Comparison of ENCODE assay signal across 26 cellular contexts in genomic region chr5:30112842-30113241, GRCh38.
DNase-seq lines count a peak whose midpoint lies in the region; ATAC-seq, FAIRE-seq and TF ChIP-seq lines count a peak whose summit lies in the region.
"Had no signal": no experiment of that assay in that cellular context is flagged by ENCODE, and none has a peak within 500 bp of the region (broad histone marks: within the 10 kb centered on the region; RNA-seq: fewer than 3 reads in every experiment).

No MANE protein-coding gene starts in this region.

- H3K9ac ChIP-seq in HepG2 (ENCODE audit: insufficient read depth, low read depth, low read length): no peak overlapping the region
- H3K9ac ChIP-seq: GM23248 had no signal

- intact Hi-C loops in HepG2 (cut with micrococcal nuclease; ENCODE audit: unreplicated experiment) (no loop called here), right lobe of liver (cut with DNase I) (no loop called here), sigmoid colon (cut with DNase I) (no loop called here), vagina (cut with DNase I) (no loop called here), heart right ventricle (cut with DNase I) (no loop called here)

- H3K4me1 ChIP-seq in HepG2 (ENCODE audit: insufficient read depth, low read length) (no peaks in the 10 kb centered on the region), right lobe of liver (no peaks in the 10 kb centered on the region), hepatocyte (ENCODE audit: insufficient read depth) (no peaks in the 10 kb centered on the region), sigmoid colon (no peaks in the 10 kb centered on the region), vagina (no peaks in the 10 kb centered on the region), heart right ventricle (no peaks in the 10 kb centered on the region)
- H3K4me1 ChIP-seq: BE2C, HAP-1, Peyer's patch had no signal

- TF ChIP-seq POLR2A in HepG2 (IDR thresholded peaks at IDR 0.05; ENCODE audit: insufficient read depth in 1 of 2, low read depth in 2 of 2, low read length in 2 of 2): no peak
- TF ChIP-seq POLR2A in right lobe of liver (IDR thresholded peaks at IDR 0.05): no peak
- no peak for TF ChIP-seq POLR2A in sigmoid colon (IDR thresholded peaks at IDR 0.05)
- no peak for TF ChIP-seq POLR2A in vagina (IDR thresholded peaks at IDR 0.05)

- DNase-seq in HepG2 (ENCODE audit: low spot score) (no peak), right lobe of liver (no peak), amniotic epithelial cell (ENCODE audit: low read depth) (peak; percentile 59), hepatocyte (ENCODE audit: low spot score) (peak; percentile 6), sigmoid colon (no peak), vagina (ENCODE audit: extremely low spot score in 2 of 2) (no peak), heart right ventricle (no peak)
- DNase-seq: BE2C; CD4-positive, CD25-positive, alpha-beta regulatory T cell; COR-L47; DND-41; GM23248; KG1; NCI-H1092 treated with DMSO at 0.1 percent for 48 hours; NCI-H1436 treated with DMSO at 0.1 percent for 48 hours; NCI-H2029; NCI-H2227 treated with DMSO at 0.1 percent for 48 hours; NCI-H510A treated with DMSO at 0.1 percent for 48 hours; NCI-H748 treated with DMSO at 0.1 percent for 48 hours; NK-92 treated with Interleukin-12 subunit alpha and Interleukin-12 subunit beta, amount 100 ng/mL, for 24 hours; Peyer's patch; Right ventricle myocardium superior had no signal

- no peak for TF ChIP-seq CTCF in HepG2 (CRISPR knock-in tag; IDR thresholded peaks at IDR 0.05)
- TF ChIP-seq CTCF in right lobe of liver (IDR thresholded peaks at IDR 0.05): no peak
- no peak for TF ChIP-seq CTCF in hepatocyte (IDR thresholded peaks at IDR 0.05; ENCODE audit: poor library complexity)
- no peak for TF ChIP-seq CTCF in sigmoid colon (IDR thresholded peaks at IDR 0.05)
- no peak for TF ChIP-seq CTCF in vagina (IDR thresholded peaks at IDR 0.05)
- no peak for TF ChIP-seq CTCF in heart right ventricle (IDR thresholded peaks at IDR 0.05)

- 0% methylated on average over 2 of the region's 2 CpGs for WGBS in HepG2 (ENCODE audit: low lambda C conversion rate)
- WGBS in right lobe of liver (ENCODE audit: insufficient coverage, low coverage, low lambda C conversion rate, missing lambda C conversion rate): 36% methylated on average over 2 of the region's 2 CpGs
- 59% methylated on average over 2 of the region's 2 CpGs for WGBS in hepatocyte (ENCODE audit: low lambda C conversion rate, missing lambda C conversion rate)
- WGBS in sigmoid colon, 2 donors: 31 to 65% methylated on average over 2 of the region's 2 CpGs
- WGBS in heart right ventricle, 2 donors: 57 to 59% methylated on average over 2 of the region's 2 CpGs

- no peaks in the 10 kb centered on the region for H3K27me3 ChIP-seq in HepG2 (ENCODE audit: control insufficient read depth in 1 of 2, insufficient read depth in 2 of 2, low read length in 2 of 2)
- no peaks in the 10 kb centered on the region for H3K27me3 ChIP-seq in right lobe of liver
- H3K27me3 ChIP-seq in hepatocyte: no peaks in the 10 kb centered on the region
- H3K27me3 ChIP-seq in sigmoid colon: no peaks in the 10 kb centered on the region
- no peaks in the 10 kb centered on the region for H3K27me3 ChIP-seq in vagina
- no peaks in the 10 kb centered on the region for H3K27me3 ChIP-seq in heart right ventricle
- H3K27me3 ChIP-seq: BE2C, Peyer's patch had no signal

- no peak overlapping the region for H3K4me2 ChIP-seq in HepG2 (ENCODE audit: low read depth, low read length)
- no peak overlapping the region for H3K4me2 ChIP-seq in hepatocyte

- no TSS peak for BruUV-seq in HepG2 (replicated peaks; lab: Mats Ljungman, UMichigan)

- FAIRE-seq in HepG2 (lab: Jason Lieb, UNC): no peak
- FAIRE-seq: GM12878 had no signal

- CTCF ChIA-PET in HepG2 (lab: Yijun Ruan, JAX; ENCODE audit: low intra/inter-chr PET ratio, low total read pairs): no interaction called here

- no peaks in the 10 kb centered on the region for H3K9me3 ChIP-seq in HepG2 (ENCODE audit: low read length)
- no peaks in the 10 kb centered on the region for H3K9me3 ChIP-seq in right lobe of liver
- H3K9me3 ChIP-seq in hepatocyte (ENCODE audit: low read depth): no peaks in the 10 kb centered on the region
- no peaks in the 10 kb centered on the region for H3K9me3 ChIP-seq in sigmoid colon
- H3K9me3 ChIP-seq in vagina: no peaks in the 10 kb centered on the region
- peaks cover 0 to 30% (median 0%) of the 10 kb centered on the region in 11 donors for H3K9me3 ChIP-seq in heart right ventricle
- H3K9me3 ChIP-seq: BE2C, HAP-1, Peyer's patch had no signal

- H4K20me1 ChIP-seq in HepG2 (ENCODE audit: insufficient read depth, low read length): no peaks in the 10 kb centered on the region
- no peaks in the 10 kb centered on the region for H4K20me1 ChIP-seq in hepatocyte (ENCODE audit: insufficient read depth, poor library complexity, severe bottlenecking)

- no peak overlapping the region for H3K27ac ChIP-seq in HepG2 (ENCODE audit: extremely low read length, insufficient read depth, low read length)
- no peak overlapping the region for H3K27ac ChIP-seq in right lobe of liver
- H3K27ac ChIP-seq in hepatocyte: no peak overlapping the region
- H3K27ac ChIP-seq in sigmoid colon: no peak overlapping the region
- H3K27ac ChIP-seq in vagina: no peak overlapping the region
- H3K27ac ChIP-seq in heart right ventricle: no peak overlapping the region
- H3K27ac ChIP-seq: GM23248, Peyer's patch had no signal

- H3K79me2 ChIP-seq in HepG2 (ENCODE audit: insufficient read depth, low read length) (no peaks in the 10 kb centered on the region), hepatocyte (no peaks in the 10 kb centered on the region)

- H3K4me3 ChIP-seq in HepG2 (replicated peaks in 1 of 3; ENCODE audit: insufficient read depth in 1 of 3, low read depth in 2 of 3, low read length in 3 of 3) (no peak overlapping the region), right lobe of liver (no peak overlapping the region), hepatocyte (no peak overlapping the region), sigmoid colon (no peak overlapping the region), vagina (no peak overlapping the region), heart right ventricle (no peak overlapping the region)
- H3K4me3 ChIP-seq: GM12878, GM23248, HAP-1, Peyer's patch had no signal

- no peaks in the 10 kb centered on the region for H3K9me2 ChIP-seq in hepatocyte (replicated peaks; ENCODE audit: insufficient read depth)

- no peaks in the 10 kb centered on the region for H3K36me3 ChIP-seq in HepG2 (replicated peaks in 1 of 2; ENCODE audit: control insufficient read depth in 1 of 2, insufficient read depth in 2 of 2, low read length in 2 of 2)
- H3K36me3 ChIP-seq in right lobe of liver: no peaks in the 10 kb centered on the region
- H3K36me3 ChIP-seq in hepatocyte (replicated peaks; ENCODE audit: insufficient read depth, low read depth): no peaks in the 10 kb centered on the region
- no peaks in the 10 kb centered on the region for H3K36me3 ChIP-seq in sigmoid colon
- H3K36me3 ChIP-seq in vagina: no peaks in the 10 kb centered on the region
- no peaks in the 10 kb centered on the region for H3K36me3 ChIP-seq in heart right ventricle
- H3K36me3 ChIP-seq: BE2C, HAP-1, Peyer's patch had no signal

- TF ChIP-seq RAD21 in HepG2 (CRISPR knock-in tag; IDR thresholded peaks at IDR 0.05): no peak

- no peak overlapping the region for H2AFZ ChIP-seq in HepG2 (ENCODE audit: low read length)
- H2AFZ ChIP-seq in hepatocyte: no peak overlapping the region
- H2AFZ ChIP-seq: GM23248 had no signal

- POLR2A ChIA-PET in HepG2 (lab: Yijun Ruan, JAX): no interaction called here

- TF ChIP-seq EP300 in HepG2 (IDR thresholded peaks at IDR 0.05; ENCODE audit: low read depth in 2 of 2, low read length in 2 of 2) (no peak), HepG2 (CRISPR knock-in tag; IDR thresholded peaks at IDR 0.05; ENCODE audit: borderline replicate concordance) (no peak), sigmoid colon (IDR thresholded peaks at IDR 0.05) (no peak)

- in situ Hi-C loops in HepG2 (cut with HindIII; ENCODE audit: extremely low pct_ligation_motif_present, low pct_unique_long_range_greater_than_20kb): no loop called here

- ATAC-seq in HepG2: no peak
- no peak for ATAC-seq in right lobe of liver
- ATAC-seq in GM18870 (IDR thresholded peaks at IDR 0.05; ENCODE audit: unreplicated experiment): no peak
- ATAC-seq in heart right ventricle: no peak
- ATAC-seq: GM12878, SK-N-SH treated with all-trans-retinoic acid at 6 μM for 48 hours had no signal

TF ChIP-seq in HepG2, 621 proteins besides CTCF, POLR2A, EP300 and RAD21:
- TF ChIP-seq TBL1XR1 (IDR thresholded peaks at IDR 0.05; ENCODE audit: borderline replicate concordance, low read length, partially characterized antibody) (no peak), NFE2L2 (IDR thresholded peaks at IDR 0.05; ENCODE audit: low read length) (peak; percentile 37; the same call in 1 of the 2 replicates)

Comparison
In these comparisons a context has a peak if more than half of its experiments do, and no peak if none do; other contexts are left out.
1. DNase-seq: peak in amniotic epithelial cell (single experiment) and hepatocyte (single experiment); none in HepG2 (single experiment), right lobe of liver (0 of 3), sigmoid colon (single experiment), vagina (0 of 2) and heart right ventricle (0 of 2).